In genomic region chrX:100635040-100635439, GRCh38 we compare ENCODE assay signal across 1 cellular context.
TF ChIP-seq lines count a peak whose summit lies in the region.

No MANE protein-coding gene starts in this region.

TF ChIP-seq in K562, 482 proteins besides CTCF, POLR2A, EP300 and RAD21:
- peak; percentile 44; the same call in 1 of the 2 replicates for TF ChIP-seq MAFG (tag; conservative IDR thresholded peaks at IDR 0.05)
- TF ChIP-seq ZNF316 (IDR thresholded peaks at IDR 0.05), result peak; percentile 64
- TF ChIP-seq C11orf30 (IDR thresholded peaks at IDR 0.05; ENCODE audit: low read depth), result peak; percentile 28; the same call in 1 of the 2 replicates
- no peak for TF ChIP-seq PBX2 (CRISPR knock-in tag; IDR thresholded peaks at IDR 0.05; ENCODE audit: low read depth)
- no peak for TF ChIP-seq PBX2 (tag; conservative IDR thresholded peaks at IDR 0.05; ENCODE audit: low read depth)
- TF ChIP-seq ETV5 (CRISPR knock-in tag; IDR thresholded peaks at IDR 0.05; ENCODE audit: low read depth), result no peak
- TF ChIP-seq ZBTB40 (IDR thresholded peaks at IDR 0.05), result no peak
- TF ChIP-seq ZBTB40 (CRISPR knock-in tag; IDR thresholded peaks at IDR 0.05), result no peak
- no peak for TF ChIP-seq RNF2 (IDR thresholded peaks at IDR 0.05)
- no peak for TF ChIP-seq U2AF1 (optimal IDR thresholded peaks at IDR 0.05; ENCODE audit: low read depth, low read length)
